Comparison of ENCODE assay signal across 18 cellular contexts in the genomic region with DNA sequence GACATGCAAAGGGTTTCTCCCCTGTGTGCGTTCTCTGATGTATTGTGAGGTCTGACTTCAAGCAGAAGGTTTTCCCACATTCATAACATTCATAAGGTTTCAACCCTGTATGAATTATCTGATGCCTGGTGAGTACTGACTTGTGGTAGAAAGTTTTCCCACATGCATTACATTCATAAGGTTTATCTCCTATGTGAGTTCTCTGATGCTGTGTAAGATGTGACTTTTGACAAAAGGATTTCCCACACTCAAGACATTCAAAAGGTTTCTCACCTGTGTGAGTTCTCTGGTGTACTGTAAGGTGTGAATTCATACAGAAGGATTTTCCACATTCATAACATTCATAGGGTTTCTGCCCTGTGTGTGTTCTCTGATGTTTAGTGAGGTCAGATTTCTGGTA.
"Had no signal": no experiment of that assay in that cellular context is flagged by ENCODE, and none has a peak within 500 bp of the region (broad histone marks: within the 10 kb centered on the region; RNA-seq: fewer than 3 reads in every experiment).

No MANE protein-coding gene starts in this region.

- H3K4me1 ChIP-seq: esophagus squamous epithelium, lower lobe of right lung, spleen, thyroid gland had no signal

- H3K27ac ChIP-seq: coronary artery, esophagus squamous epithelium, lower lobe of right lung, spleen, thyroid gland had no signal

- H3K27me3 ChIP-seq: esophagus squamous epithelium, spleen, thyroid gland had no signal

- H3K4me3 ChIP-seq: coronary artery, esophagus squamous epithelium, lower lobe of right lung, spleen, thyroid gland had no signal

- ATAC-seq: activated CD8-positive, alpha-beta T cell treated with anti-CD3 and anti-CD28 coated beads for 36 hours; activated T-helper 17 cell treated with anti-CD3 and anti-CD28 coated beads, Interleukin-2, amount 50 U/mL, for 72 hours; lower lobe of right lung had no signal

- DNase-seq: activated CD4-positive, alpha-beta T cell treated with anti-CD3 and anti-CD28 coated beads, Interleukin-2, amount 10 ng/mL, durations not matched to agents 24 days and 14 days; activated CD8-positive, alpha-beta T cell treated with anti-CD3 and anti-CD28 coated beads for 36 hours; activated naive CD4-positive, alpha-beta T cell; activated naive CD8-positive, alpha-beta T cell treated with anti-CD3 and anti-CD28 coated beads, Interleukin-2, amount 10 ng/mL, durations not matched to agents 7 days and 5 days; activated T-cell treated with anti-CD3 and anti-CD28 coated beads, Interleukin-2, amount 50 U/mL, for 1 hour; anterior cingulate cortex; effector CD4-positive, alpha-beta T cell; esophagus squamous epithelium; immature natural killer cell; lower lobe of right lung; nephron progenitor cell; nucleus accumbens; spleen; stimulated activated CD8-positive, alpha-beta memory T cell treated with anti-CD3 and anti-CD28 coated beads, Interleukin-4, amount 100 ng/mL, for 48 hours; stimulated activated naive CD4-positive, alpha-beta T cell; thyroid gland had no signal

- H3K9me3 ChIP-seq: thyroid gland had no signal
